In the genomic region with DNA sequence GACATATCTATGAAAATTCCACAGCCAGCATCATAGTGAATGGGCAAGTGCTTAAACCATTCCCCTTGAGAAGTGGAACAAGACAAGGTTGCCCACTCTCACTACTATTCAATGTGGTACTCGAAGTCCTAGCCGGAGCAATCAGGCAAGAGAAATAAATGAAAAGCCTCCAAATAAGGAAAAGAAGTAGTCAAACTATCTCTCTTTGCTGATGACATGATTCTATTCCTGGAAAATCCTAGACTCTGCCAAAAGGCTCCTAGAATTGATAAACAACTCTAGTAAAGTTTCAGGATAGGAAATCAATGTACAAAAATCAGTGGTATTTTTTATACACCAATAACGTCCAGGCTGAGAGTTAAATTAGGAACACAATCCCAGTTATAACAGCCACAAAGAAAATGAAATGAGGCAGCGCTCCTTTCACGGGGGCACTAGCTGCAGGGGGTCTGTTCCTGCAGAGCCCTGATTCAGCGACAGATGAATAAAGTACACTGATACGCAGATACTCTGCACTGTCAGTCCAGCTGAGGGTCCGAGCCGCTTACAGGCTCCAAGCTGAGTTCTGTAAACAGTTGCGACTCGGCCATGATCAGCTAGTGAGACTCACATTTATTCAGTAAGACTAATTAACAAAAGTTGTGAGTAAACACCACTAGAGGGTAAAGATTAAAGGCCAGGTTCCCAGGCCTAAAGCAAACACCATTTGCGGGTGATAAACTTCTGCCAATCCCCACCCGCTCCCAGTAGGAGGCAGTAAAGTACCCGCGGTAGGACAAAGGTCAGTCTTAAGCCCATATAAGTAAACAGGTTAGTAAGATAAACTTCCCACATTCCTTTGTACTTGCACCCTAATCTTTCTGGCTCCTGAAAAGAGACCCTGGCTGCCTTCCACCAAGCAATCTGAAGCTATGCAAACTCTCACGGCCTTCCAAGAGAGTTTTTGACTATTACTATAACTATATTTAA, we compare ENCODE assay signal across 2 cellular contexts.
TF ChIP-seq lines count a peak whose summit lies in the region.

No MANE protein-coding gene starts in this region.

TF ChIP-seq in GM23338, 12 proteins besides CTCF, POLR2A, EP300 and RAD21:
- TF ChIP-seq, protein P1, sequence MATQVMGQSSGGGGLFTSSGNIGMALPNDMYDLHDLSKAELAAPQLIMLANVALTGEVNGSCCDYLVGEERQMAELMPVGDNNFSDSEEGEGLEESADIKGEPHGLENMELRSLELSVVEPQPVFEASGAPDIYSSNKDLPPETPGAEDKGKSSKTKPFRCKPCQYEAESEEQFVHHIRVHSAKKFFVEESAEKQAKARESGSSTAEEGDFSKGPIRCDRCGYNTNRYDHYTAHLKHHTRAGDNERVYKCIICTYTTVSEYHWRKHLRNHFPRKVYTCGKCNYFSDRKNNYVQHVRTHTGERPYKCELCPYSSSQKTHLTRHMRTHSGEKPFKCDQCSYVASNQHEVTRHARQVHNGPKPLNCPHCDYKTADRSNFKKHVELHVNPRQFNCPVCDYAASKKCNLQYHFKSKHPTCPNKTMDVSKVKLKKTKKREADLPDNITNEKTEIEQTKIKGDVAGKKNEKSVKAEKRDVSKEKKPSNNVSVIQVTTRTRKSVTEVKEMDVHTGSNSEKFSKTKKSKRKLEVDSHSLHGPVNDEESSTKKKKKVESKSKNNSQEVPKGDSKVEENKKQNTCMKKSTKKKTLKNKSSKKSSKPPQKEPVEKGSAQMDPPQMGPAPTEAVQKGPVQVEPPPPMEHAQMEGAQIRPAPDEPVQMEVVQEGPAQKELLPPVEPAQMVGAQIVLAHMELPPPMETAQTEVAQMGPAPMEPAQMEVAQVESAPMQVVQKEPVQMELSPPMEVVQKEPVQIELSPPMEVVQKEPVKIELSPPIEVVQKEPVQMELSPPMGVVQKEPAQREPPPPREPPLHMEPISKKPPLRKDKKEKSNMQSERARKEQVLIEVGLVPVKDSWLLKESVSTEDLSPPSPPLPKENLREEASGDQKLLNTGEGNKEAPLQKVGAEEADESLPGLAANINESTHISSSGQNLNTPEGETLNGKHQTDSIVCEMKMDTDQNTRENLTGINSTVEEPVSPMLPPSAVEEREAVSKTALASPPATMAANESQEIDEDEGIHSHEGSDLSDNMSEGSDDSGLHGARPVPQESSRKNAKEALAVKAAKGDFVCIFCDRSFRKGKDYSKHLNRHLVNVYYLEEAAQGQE (IDR thresholded peaks at IDR 0.05; ENCODE audit: unreplicated experiment), result no peak
- TF ChIP-seq ZNF114 (CRISPR knock-in tag; IDR thresholded peaks at IDR 0.05) (no peak), EZH2phosphoT487 (IDR thresholded peaks at IDR 0.05; ENCODE audit: unreplicated experiment) (no peak), CREB1 (CRISPR knock-in tag; IDR thresholded peaks at IDR 0.05; ENCODE audit: low read depth) (no peak), NANOG (IDR thresholded peaks at IDR 0.05; ENCODE audit: borderline replicate concordance) (no peak), ZNF462 (CRISPR knock-in tag; IDR thresholded peaks at IDR 0.05) (no peak), POLR2AphosphoS5 (IDR thresholded peaks at IDR 0.05; ENCODE audit: low read depth) (no peak), ZNF331 (CRISPR knock-in tag; IDR thresholded peaks at IDR 0.05; ENCODE audit: low read depth) (no peak), JUNB (IDR thresholded peaks at IDR 0.05; ENCODE audit: unreplicated experiment) (no peak)

TF ChIP-seq in WTC11, 78 proteins besides CTCF, POLR2A, EP300 and RAD21:
- TF ChIP-seq ZNF416 (CRISPR knock-in tag; IDR thresholded peaks at IDR 0.05), result no peak
- TF ChIP-seq ATF2 (CRISPR knock-in tag; IDR thresholded peaks at IDR 0.05; ENCODE audit: borderline replicate concordance, low read depth), result no peak
- TF ChIP-seq GTF2I (CRISPR knock-in tag; conservative IDR thresholded peaks at IDR 0.05), result no peak
- TF ChIP-seq, protein P2, sequence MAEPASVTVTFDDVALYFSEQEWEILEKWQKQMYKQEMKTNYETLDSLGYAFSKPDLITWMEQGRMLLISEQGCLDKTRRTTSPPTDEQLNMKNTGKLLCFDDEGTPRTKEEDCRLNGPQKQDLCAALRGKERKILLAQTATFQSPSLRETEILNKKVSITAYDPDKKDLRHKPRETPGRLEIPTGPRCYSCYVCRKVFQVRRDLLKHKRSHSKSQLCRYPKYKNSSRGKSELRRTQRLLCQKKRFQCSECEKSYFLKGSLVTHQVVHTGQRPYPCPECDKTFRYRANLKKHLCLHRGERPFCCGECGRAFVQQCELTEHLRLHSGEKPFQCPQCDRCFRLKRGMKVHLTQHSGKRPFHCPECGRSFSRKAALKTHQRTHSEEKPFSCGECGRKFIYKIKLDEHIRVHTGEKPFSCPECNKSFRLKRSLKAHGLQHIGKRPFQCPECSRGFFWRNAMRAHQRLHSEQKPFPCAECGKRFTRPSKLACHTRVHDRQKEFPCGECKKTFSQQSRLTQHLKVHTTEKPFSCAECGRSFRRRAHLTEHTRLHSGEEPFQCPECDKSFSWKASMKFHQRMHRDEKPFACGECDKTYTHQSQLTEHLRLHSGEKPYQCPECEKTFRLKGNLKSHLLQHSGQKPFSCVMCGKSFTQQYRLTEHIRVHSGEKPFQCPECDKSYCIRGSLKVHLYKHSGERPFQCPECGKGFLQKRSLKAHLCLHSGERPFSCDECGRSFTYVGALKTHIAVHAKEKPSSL (CRISPR knock-in tag; conservative IDR thresholded peaks at IDR 0.05), result no peak
- TF ChIP-seq KAT7 (CRISPR knock-in tag; IDR thresholded peaks at IDR 0.05; ENCODE audit: borderline replicate concordance), result no peak
- TF ChIP-seq NFE2L1 (CRISPR knock-in tag; IDR thresholded peaks at IDR 0.05), result no peak
- no peak for TF ChIP-seq RELA (CRISPR knock-in tag; IDR thresholded peaks at IDR 0.05; ENCODE audit: borderline replicate concordance)
- TF ChIP-seq ERG (CRISPR knock-in tag; IDR thresholded peaks at IDR 0.05), result no peak
- TF ChIP-seq, protein P3, sequence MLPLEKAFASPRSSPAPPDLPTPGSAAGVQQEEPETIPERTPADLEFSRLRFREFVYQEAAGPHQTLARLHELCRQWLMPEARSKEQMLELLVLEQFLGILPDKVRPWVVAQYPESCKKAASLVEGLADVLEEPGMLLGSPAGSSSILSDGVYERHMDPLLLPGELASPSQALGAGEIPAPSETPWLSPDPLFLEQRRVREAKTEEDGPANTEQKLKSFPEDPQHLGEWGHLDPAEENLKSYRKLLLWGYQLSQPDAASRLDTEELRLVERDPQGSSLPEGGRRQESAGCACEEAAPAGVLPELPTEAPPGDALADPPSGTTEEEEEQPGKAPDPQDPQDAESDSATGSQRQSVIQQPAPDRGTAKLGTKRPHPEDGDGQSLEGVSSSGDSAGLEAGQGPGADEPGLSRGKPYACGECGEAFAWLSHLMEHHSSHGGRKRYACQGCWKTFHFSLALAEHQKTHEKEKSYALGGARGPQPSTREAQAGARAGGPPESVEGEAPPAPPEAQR (CRISPR knock-in tag; IDR thresholded peaks at IDR 0.05), result no peak
- TF ChIP-seq, protein P4, sequence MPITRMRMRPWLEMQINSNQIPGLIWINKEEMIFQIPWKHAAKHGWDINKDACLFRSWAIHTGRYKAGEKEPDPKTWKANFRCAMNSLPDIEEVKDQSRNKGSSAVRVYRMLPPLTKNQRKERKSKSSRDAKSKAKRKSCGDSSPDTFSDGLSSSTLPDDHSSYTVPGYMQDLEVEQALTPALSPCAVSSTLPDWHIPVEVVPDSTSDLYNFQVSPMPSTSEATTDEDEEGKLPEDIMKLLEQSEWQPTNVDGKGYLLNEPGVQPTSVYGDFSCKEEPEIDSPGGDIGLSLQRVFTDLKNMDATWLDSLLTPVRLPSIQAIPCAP (CRISPR knock-in tag; IDR thresholded peaks at IDR 0.05), result no peak
- TF ChIP-seq NR3C1 (CRISPR knock-in tag; conservative IDR thresholded peaks at IDR 0.05; ENCODE audit: low read depth), result no peak
- no peak for TF ChIP-seq TP53 (CRISPR knock-in tag; IDR thresholded peaks at IDR 0.05)
- TF ChIP-seq ZNF396 (CRISPR knock-in tag; IDR thresholded peaks at IDR 0.05; ENCODE audit: borderline replicate concordance), result no peak
- TF ChIP-seq, protein P5, sequence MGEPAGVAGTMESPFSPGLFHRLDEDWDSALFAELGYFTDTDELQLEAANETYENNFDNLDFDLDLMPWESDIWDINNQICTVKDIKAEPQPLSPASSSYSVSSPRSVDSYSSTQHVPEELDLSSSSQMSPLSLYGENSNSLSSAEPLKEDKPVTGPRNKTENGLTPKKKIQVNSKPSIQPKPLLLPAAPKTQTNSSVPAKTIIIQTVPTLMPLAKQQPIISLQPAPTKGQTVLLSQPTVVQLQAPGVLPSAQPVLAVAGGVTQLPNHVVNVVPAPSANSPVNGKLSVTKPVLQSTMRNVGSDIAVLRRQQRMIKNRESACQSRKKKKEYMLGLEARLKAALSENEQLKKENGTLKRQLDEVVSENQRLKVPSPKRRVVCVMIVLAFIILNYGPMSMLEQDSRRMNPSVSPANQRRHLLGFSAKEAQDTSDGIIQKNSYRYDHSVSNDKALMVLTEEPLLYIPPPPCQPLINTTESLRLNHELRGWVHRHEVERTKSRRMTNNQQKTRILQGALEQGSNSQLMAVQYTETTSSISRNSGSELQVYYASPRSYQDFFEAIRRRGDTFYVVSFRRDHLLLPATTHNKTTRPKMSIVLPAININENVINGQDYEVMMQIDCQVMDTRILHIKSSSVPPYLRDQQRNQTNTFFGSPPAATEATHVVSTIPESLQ (CRISPR knock-in tag; IDR thresholded peaks at IDR 0.05), result no peak
- no peak for TF ChIP-seq SMAD3 (CRISPR knock-in tag; IDR thresholded peaks at IDR 0.05; ENCODE audit: borderline replicate concordance)
